Comparison of ENCODE assay signal across 11 cellular contexts in the genomic region with DNA sequence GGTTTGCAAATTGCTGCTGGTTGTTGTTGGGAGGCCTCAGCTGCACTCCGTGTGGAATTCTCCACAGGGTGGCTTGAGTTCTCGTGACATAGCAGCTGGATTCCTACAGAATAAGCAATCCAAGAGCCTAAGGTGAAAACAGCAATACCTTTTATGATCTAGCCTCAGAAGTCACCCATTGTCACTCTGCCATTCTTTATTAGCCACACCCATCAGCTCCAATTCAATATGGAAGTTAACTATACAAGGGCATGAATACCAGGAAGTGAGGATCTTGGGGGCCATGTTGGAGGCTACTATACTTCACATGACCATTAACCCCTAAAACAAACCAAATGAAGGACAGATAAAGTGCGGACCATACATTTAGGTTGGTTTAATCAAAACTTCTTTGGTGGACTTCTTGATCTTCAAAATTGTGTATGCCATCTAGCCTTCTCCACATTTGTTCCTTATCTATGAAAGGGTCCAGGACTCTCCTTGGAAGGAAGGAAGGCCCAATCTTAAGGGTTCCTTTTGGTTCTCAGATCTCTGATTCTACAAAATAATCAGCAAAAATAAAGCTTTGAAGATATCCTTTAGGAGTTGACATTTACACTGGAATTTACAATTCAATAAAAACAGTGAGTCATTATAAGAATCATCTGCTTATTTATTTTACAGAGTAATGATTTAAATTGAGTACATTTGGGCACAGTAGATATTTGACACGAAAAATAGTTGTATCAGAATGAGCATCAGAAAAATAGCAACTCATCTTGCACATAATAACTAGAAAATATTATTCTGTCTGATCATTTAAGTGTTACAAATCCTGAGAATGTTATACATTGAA. TPM values are rescaled to one million over a fixed set of nuclear protein-coding genes. Genes with fewer than 3 reads are reported as not detected.
DNase-seq lines count a peak whose midpoint lies in the region; ATAC-seq and TF ChIP-seq lines count a peak whose summit lies in the region.
"Had no signal": no experiment of that assay in that cellular context is flagged by ENCODE, and none has a peak within 500 bp of the region (broad histone marks: within the 10 kb centered on the region; RNA-seq: fewer than 3 reads in every experiment).

No MANE protein-coding gene starts in this region.

- no peak for TF ChIP-seq CTCF in chondrocyte (IDR thresholded peaks at IDR 0.05)
- no peak for TF ChIP-seq CTCF in upper lobe of left lung (IDR thresholded peaks at IDR 0.05)
- no peak for TF ChIP-seq CTCF in progenitor cell of endocrine pancreas (IDR thresholded peaks at IDR 0.05; ENCODE audit: unreplicated experiment)

- TF ChIP-seq EP300 in upper lobe of left lung (IDR thresholded peaks at IDR 0.05), result no peak

- DNase-seq in activated naive CD8-positive, alpha-beta T cell treated with anti-CD3 and anti-CD28 coated beads, Interleukin-2, amount 50 U/mL, for 24 hours, result no peak
- DNase-seq in activated naive CD8-positive, alpha-beta T cell treated with anti-CD3 and anti-CD28 coated beads for 36 hours, result no peak
- no peak for DNase-seq in chondrocyte (ENCODE audit: low spot score)
- no peak for DNase-seq in memory B cell (ENCODE audit: low spot score in 2 of 2)
- no peak for DNase-seq in upper lobe of left lung
- no peak for DNase-seq in NCI-H187 treated with DMSO at 0.1 percent for 48 hours (lab: John Stamatoyannopoulos, UW)
- no peak for DNase-seq in progenitor cell of endocrine pancreas (ENCODE audit: low spot score, unreplicated experiment)
- DNase-seq in activated CD4-positive, alpha-beta T cell treated with anti-CD3 and anti-CD28 coated beads, Interleukin-2, amount 50 U/mL, for 48 hours, result no peak
- DNase-seq: activated T-cell treated with anti-CD3 and anti-CD28 coated beads, Interleukin-2, amount 50 U/mL, for 72 hours; glutamatergic neuron; RPMI8226 had no signal

- no peaks in the 10 kb centered on the region for H3K27me3 Mint-ChIP-seq in activated naive CD8-positive, alpha-beta T cell treated with anti-CD3 and anti-CD28 coated beads, Interleukin-2, amount 50 U/mL, for 24 hours
- H3K27me3 Mint-ChIP-seq in activated naive CD8-positive, alpha-beta T cell treated with anti-CD3 and anti-CD28 coated beads for 36 hours, result no peaks in the 10 kb centered on the region
- H3K27me3 Mint-ChIP-seq in chondrocyte (ENCODE audit: low read depth) (no peaks in the 10 kb centered on the region), memory B cell (no peaks in the 10 kb centered on the region), progenitor cell of endocrine pancreas (no peaks in the 10 kb centered on the region)

- H3K27ac ChIP-seq in upper lobe of left lung, result peak overlapping the region; percentile 41 to 72 (median 62)

- WGBS in upper lobe of left lung, 2 donors, result 77 to 89% methylated on average over 4 of the region's 4 CpGs

- no peaks in the 10 kb centered on the region for H3K27me3 ChIP-seq in upper lobe of left lung

- peak overlapping the region; percentile 5 for H3K27ac Mint-ChIP-seq in activated naive CD8-positive, alpha-beta T cell treated with anti-CD3 and anti-CD28 coated beads, Interleukin-2, amount 50 U/mL, for 24 hours
- H3K27ac Mint-ChIP-seq in activated naive CD8-positive, alpha-beta T cell treated with anti-CD3 and anti-CD28 coated beads for 36 hours, result no peak overlapping the region
- H3K27ac Mint-ChIP-seq in chondrocyte (ENCODE audit: unreplicated experiment), result peak overlapping the region; percentile 96
- peak overlapping the region; percentile 35 for H3K27ac Mint-ChIP-seq in memory B cell
- H3K27ac Mint-ChIP-seq in progenitor cell of endocrine pancreas, result no peak overlapping the region
- H3K27ac Mint-ChIP-seq: activated T-cell treated with anti-CD3 and anti-CD28 coated beads, Interleukin-2, amount 50 U/mL, for 72 hours had no signal

- H3K36me3 ChIP-seq in upper lobe of left lung, result peaks cover 0 to 18% (median 4%) of the 10 kb centered on the region in 4 donors

- peaks cover 10% of the 10 kb centered on the region for H3K4me1 Mint-ChIP-seq in activated naive CD8-positive, alpha-beta T cell treated with anti-CD3 and anti-CD28 coated beads, Interleukin-2, amount 50 U/mL, for 24 hours
- peaks cover 9% of the 10 kb centered on the region for H3K4me1 Mint-ChIP-seq in activated naive CD8-positive, alpha-beta T cell treated with anti-CD3 and anti-CD28 coated beads for 36 hours
- peaks cover 25% of the 10 kb centered on the region for H3K4me1 Mint-ChIP-seq in chondrocyte (ENCODE audit: low read depth)
- H3K4me1 Mint-ChIP-seq in memory B cell, result peaks cover 18% of the 10 kb centered on the region
- H3K4me1 Mint-ChIP-seq in progenitor cell of endocrine pancreas (ENCODE audit: low read depth), result peaks cover 11% of the 10 kb centered on the region

- no peaks in the 10 kb centered on the region for H3K9me3 ChIP-seq in upper lobe of left lung

- no peak for ATAC-seq in activated naive CD8-positive, alpha-beta T cell treated with anti-CD3 and anti-CD28 coated beads, Interleukin-2, amount 50 U/mL, for 24 hours
- ATAC-seq in memory B cell (ENCODE audit: low read depth) (no peak), upper lobe of left lung (ENCODE audit: low FRiP score in 2 of 2) (no peak)
- ATAC-seq: activated T-cell treated with anti-CD3 and anti-CD28 coated beads, Interleukin-2, amount 50 U/mL, for 72 hours had no signal

- H3K4me3 Mint-ChIP-seq in activated naive CD8-positive, alpha-beta T cell treated with anti-CD3 and anti-CD28 coated beads, Interleukin-2, amount 50 U/mL, for 24 hours, result no peak overlapping the region
- H3K4me3 Mint-ChIP-seq in activated naive CD8-positive, alpha-beta T cell treated with anti-CD3 and anti-CD28 coated beads for 36 hours, result no peak overlapping the region
- H3K4me3 Mint-ChIP-seq in chondrocyte (ENCODE audit: unreplicated experiment) (no peak overlapping the region), memory B cell (no peak overlapping the region), progenitor cell of endocrine pancreas (ENCODE audit: low read depth) (no peak overlapping the region)
- H3K4me3 Mint-ChIP-seq: activated T-cell treated with anti-CD3 and anti-CD28 coated beads, Interleukin-2, amount 50 U/mL, for 72 hours had no signal

- no peak for TF ChIP-seq POLR2A in upper lobe of left lung (IDR thresholded peaks at IDR 0.05)

- H3K4me3 ChIP-seq in upper lobe of left lung, result no peak overlapping the region

- H3K4me1 ChIP-seq in upper lobe of left lung, result peaks cover 6 to 18% (median 12%) of the 10 kb centered on the region in 4 donors

- no peaks in the 10 kb centered on the region for H3K9me3 Mint-ChIP-seq in activated naive CD8-positive, alpha-beta T cell treated with anti-CD3 and anti-CD28 coated beads, Interleukin-2, amount 50 U/mL, for 24 hours
- H3K9me3 Mint-ChIP-seq in activated naive CD8-positive, alpha-beta T cell treated with anti-CD3 and anti-CD28 coated beads for 36 hours, result no peaks in the 10 kb centered on the region
- H3K9me3 Mint-ChIP-seq in chondrocyte (ENCODE audit: low read depth) (no peaks in the 10 kb centered on the region), memory B cell (no peaks in the 10 kb centered on the region), progenitor cell of endocrine pancreas (ENCODE audit: low read depth) (no peaks in the 10 kb centered on the region)
- H3K9me3 Mint-ChIP-seq: activated T-cell treated with anti-CD3 and anti-CD28 coated beads, Interleukin-2, amount 50 U/mL, for 72 hours had no signal

- peaks cover 16% of the 10 kb centered on the region for H3K36me3 Mint-ChIP-seq in activated naive CD8-positive, alpha-beta T cell treated with anti-CD3 and anti-CD28 coated beads, Interleukin-2, amount 50 U/mL, for 24 hours (ENCODE audit: low read depth)
- peaks cover 7% of the 10 kb centered on the region for H3K36me3 Mint-ChIP-seq in activated naive CD8-positive, alpha-beta T cell treated with anti-CD3 and anti-CD28 coated beads for 36 hours
- H3K36me3 Mint-ChIP-seq in chondrocyte (ENCODE audit: low read depth), result peaks cover 6% of the 10 kb centered on the region
- H3K36me3 Mint-ChIP-seq in memory B cell, result peaks cover 17% of the 10 kb centered on the region
- H3K36me3 Mint-ChIP-seq in progenitor cell of endocrine pancreas (ENCODE audit: insufficient read depth), result peaks cover 11% of the 10 kb centered on the region

RNA-seq across cellular contexts. Expression of a gene that starts 21.5 kb away (rescaled TPM):
- total RNA-seq in activated naive CD8-positive, alpha-beta T cell treated with anti-CD3 and anti-CD28 coated beads for 36 hours, result 10 to 100 TPM; 95.2 to 99.2 TPM
- 26.3 to 30.1 TPM (median 28.7 TPM) in 3 replicates for total RNA-seq in chondrocyte
- total RNA-seq in upper lobe of left lung, result 10 to 100 TPM; 38.8 to 70.3 (median 49.2) TPM
- 52.6 and 54.4 TPM in 2 replicates for total RNA-seq in progenitor cell of endocrine pancreas

RNA-seq across cellular contexts. Expression of a gene that starts 23.6 kb away (rescaled TPM):
- total RNA-seq in activated naive CD8-positive, alpha-beta T cell treated with anti-CD3 and anti-CD28 coated beads for 36 hours, result 10 to 100 TPM; 79.8 to 88.6 TPM
- total RNA-seq in chondrocyte, result 71.3 to 95.0 TPM (median 72.2 TPM) in 3 replicates
- total RNA-seq in upper lobe of left lung, result 100 to 1,000 TPM; 103 to 234 (median 154) TPM
- 91.4 and 95.9 TPM in 2 replicates for total RNA-seq in progenitor cell of endocrine pancreas

RNA-seq across cellular contexts. Expression of a gene that starts 25.9 kb away (rescaled TPM):
- total RNA-seq in activated naive CD8-positive, alpha-beta T cell treated with anti-CD3 and anti-CD28 coated beads for 36 hours, result under 1 TPM; 0.29 to 0.60 TPM
- total RNA-seq in chondrocyte, result 1.2 to 1.6 TPM (median 1.3 TPM) in 3 replicates
- total RNA-seq in upper lobe of left lung, result 100 to 1,000 TPM in 4 of 6 donors, 10 to 100 TPM in 2; 58.3 to 270 (median 136) TPM
- 2.0 and 3.2 TPM in 2 replicates for total RNA-seq in progenitor cell of endocrine pancreas

Comparison
In these comparisons a context has a peak if more than half of its experiments do, and no peak if none do; other contexts are left out.
1. H3K27ac Mint-ChIP-seq: peak in activated naive CD8-positive, alpha-beta T cell treated with anti-CD3 and anti-CD28 coated beads, Interleukin-2, amount 50 U/mL, for 24 hours (single experiment), chondrocyte (single experiment) and memory B cell (single experiment); none in activated naive CD8-positive, alpha-beta T cell treated with anti-CD3 and anti-CD28 coated beads for 36 hours (single experiment) and progenitor cell of endocrine pancreas (single experiment).
2. RNA of a gene that starts 25.9 kb away (total RNA-seq): 58.3 to 270 TPM in upper lobe of left lung; 2.0 to 3.2 TPM in progenitor cell of endocrine pancreas, 1.2 to 1.6 TPM in chondrocyte and 0.29 to 0.60 TPM in activated naive CD8-positive, alpha-beta T cell treated with anti-CD3 and anti-CD28 coated beads for 36 hours; every median in the first group is over 10 times any median in the second.